In genomic region chr17:15944720-15945492, GRCh38 we compare ENCODE assay signal across 8 cellular contexts. TPM values are rescaled to one million over a fixed set of nuclear protein-coding genes. Genes with fewer than 3 reads are reported as not detected.
A peak's percentile ranks its signal among the peaks of the same experiment; 100 is the strongest.
DNase-seq lines count a peak whose midpoint lies in the region; ATAC-seq and TF ChIP-seq lines count a peak whose summit lies in the region.

ADORA2B (plus strand) TSS chr17:15945130; CDS start chr17:15945249, 119 bp downstream.

- peaks cover 5 to 14% (median 14%) of the 10 kb centered on the region in 3 donors for H3K4me1 ChIP-seq in skeletal muscle tissue (ENCODE audit: control insufficient read depth in 3 of 3, insufficient read depth in 3 of 3, low read length in 3 of 3)

- no peaks in the 10 kb centered on the region for H3K9me3 ChIP-seq in iPS-18c (ENCODE audit: control insufficient read depth, insufficient read depth, low read length)
- no peaks in the 10 kb centered on the region for H3K9me3 ChIP-seq in skeletal muscle tissue (ENCODE audit: control insufficient read depth in 3 of 3, low read length in 3 of 3)

- peaks cover 12% of the 10 kb centered on the region for H3K4me1 Mint-ChIP-seq in T-helper 2 cell treated with Interferon-gamma antibody and Interleukin-4, amounts not matched to agents 5 μg/mL and 100 μg/mL, for 36 hours (ENCODE audit: low read depth)

- peak; percentile 95 for DNase-seq in 8988T
- peak; percentile 76 for DNase-seq in KBM-7
- peak; percentile 70 for DNase-seq in T-helper 2 cell treated with Interferon-gamma antibody and Interleukin-4, amounts not matched to agents 5 μg/mL and 100 μg/mL, for 36 hours (ENCODE audit: low spot score)
- DNase-seq in T47D (ENCODE audit: low read depth in 1 of 2, low spot score in 1 of 2), result peak; percentile 18 to 51
- no peak for DNase-seq in cerebellar nuclear complex (lab: John Stamatoyannopoulos, UW)

- in situ Hi-C loops in KBM-7 (cut with MboI; ENCODE audit: low pct_unique_long_range_greater_than_20kb, low sequenced_read_pairs), result no loop called here
- in situ Hi-C loops in T47D (cut with HindIII; ENCODE audit: low pct_unique_long_range_greater_than_20kb, low sequenced_read_pairs), result no loop called here

- peaks cover 20 to 36% (median 33%) of the 10 kb centered on the region in 3 donors for H3K27me3 ChIP-seq in skeletal muscle tissue (ENCODE audit: control insufficient read depth in 3 of 3, insufficient read depth in 3 of 3, low read length in 3 of 3)

- H3K4me3 ChIP-seq in iPS-18c (ENCODE audit: insufficient read depth, low read depth, low read length) (peak within 1 kb of the TSS; percentile 61), skeletal muscle tissue (ENCODE audit: low read length in 3 of 3) (peak within 1 kb of the TSS; percentile 82 to 85 (median 84))

- H3K36me3 ChIP-seq in skeletal muscle tissue (ENCODE audit: control insufficient read depth in 3 of 3, insufficient read depth in 3 of 3, low read length in 3 of 3), result no peaks in the 10 kb centered on the region

- peak within 1 kb of the TSS in 2 of 3 donors; percentile 53 to 57 for H3K9ac ChIP-seq in skeletal muscle tissue (ENCODE audit: low read depth in 1 of 3, low read length in 3 of 3)

- no peak for TF ChIP-seq POLR2A in GM18505 (IDR thresholded peaks at IDR 0.05; ENCODE audit: borderline replicate concordance, extremely low read depth, insufficient read depth, insufficient read length)

- no peak within 1 kb of the TSS for H3K27ac ChIP-seq in skeletal muscle tissue (ENCODE audit: low read depth, low read length)

- peak within 1 kb of the TSS; percentile 89 for H3K4me3 Mint-ChIP-seq in T-helper 2 cell treated with Interferon-gamma antibody and Interleukin-4, amounts not matched to agents 5 μg/mL and 100 μg/mL, for 36 hours

- peak within 1 kb of the TSS; percentile 63 for H3K27ac Mint-ChIP-seq in T-helper 2 cell treated with Interferon-gamma antibody and Interleukin-4, amounts not matched to agents 5 μg/mL and 100 μg/mL, for 36 hours

- no peaks in the 10 kb centered on the region for H3K36me3 Mint-ChIP-seq in T-helper 2 cell treated with Interferon-gamma antibody and Interleukin-4, amounts not matched to agents 5 μg/mL and 100 μg/mL, for 36 hours (ENCODE audit: low read depth)

- ATAC-seq in GM18505 (IDR thresholded peaks at IDR 0.05; ENCODE audit: unreplicated experiment), result peak; percentile 73

- H3K9me3 Mint-ChIP-seq in T-helper 2 cell treated with Interferon-gamma antibody and Interleukin-4, amounts not matched to agents 5 μg/mL and 100 μg/mL, for 36 hours, result no peaks in the 10 kb centered on the region

- H3K27me3 Mint-ChIP-seq in T-helper 2 cell treated with Interferon-gamma antibody and Interleukin-4, amounts not matched to agents 5 μg/mL and 100 μg/mL, for 36 hours (ENCODE audit: low read depth), result peaks cover 33% of the 10 kb centered on the region

RNA-seq across cellular contexts. Expression of gene ADORA2B, which starts in this region (rescaled TPM):
- 3.1 TPM for total RNA-seq in skeletal muscle tissue

Comparison
In these comparisons a context has a peak if more than half of its experiments do, and no peak if none do; other contexts are left out.
1. DNase-seq: peak in 8988T (single experiment), KBM-7 (single experiment), T-helper 2 cell treated with Interferon-gamma antibody and Interleukin-4, amounts not matched to agents 5 μg/mL and 100 μg/mL, for 36 hours (single experiment) and T47D (2 of 2); none in cerebellar nuclear complex (0 of 2).